ENCODE assay signal across 24 cellular contexts in the genomic region with DNA sequence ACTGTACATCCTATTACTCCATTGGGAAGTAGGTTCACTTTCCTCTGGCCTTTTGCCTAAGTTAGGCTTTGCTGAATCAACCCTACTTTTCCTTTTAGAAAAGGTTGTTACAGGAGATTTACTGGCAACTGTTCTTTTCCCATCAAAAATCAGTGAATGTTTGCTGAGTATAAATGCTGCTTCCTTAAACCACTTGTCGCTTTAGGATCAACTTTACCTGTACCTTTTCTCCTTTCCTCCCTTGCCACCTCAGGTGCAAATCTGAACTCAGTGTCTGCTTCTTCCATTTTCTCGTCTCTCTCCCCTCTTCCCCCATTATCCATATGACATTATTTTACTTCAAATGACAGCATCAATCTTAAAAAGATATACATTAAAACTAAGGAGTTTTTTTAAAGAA.
"Had no signal": no experiment of that assay in that cellular context is flagged by ENCODE, and none has a peak within 500 bp of the region (broad histone marks: within the 10 kb centered on the region; RNA-seq: fewer than 3 reads in every experiment).

No MANE protein-coding gene starts in this region.

- ATAC-seq: gastroesophageal sphincter; heart left ventricle; left cardiac atrium; left lung; naive thymus-derived CD8-positive, alpha-beta T cell had no signal

- H3K4me1 ChIP-seq: colonic mucosa, esophagus muscularis mucosa, foreskin keratinocyte, gastroesophageal sphincter, left lung, pancreas, right lobe of liver, transverse colon, upper lobe of right lung, uterus had no signal

- H3K36me3 ChIP-seq: colonic mucosa, uterus had no signal

- H3K27me3 Mint-ChIP-seq: dendritic cell treated with granulocyte-macrophage colony-stimulating factor and Interleukin-4, amounts not matched to agents 40 ng/mL and 50 ng/mL, for 4 days; naive thymus-derived CD8-positive, alpha-beta T cell had no signal

- H3K27ac ChIP-seq: colonic mucosa, esophagus muscularis mucosa, foreskin keratinocyte, gastroesophageal sphincter, heart left ventricle, hepatocyte, left lung, pancreas, right lobe of liver, transverse colon, upper lobe of right lung, uterus had no signal

- H3K4me1 Mint-ChIP-seq: endodermal cell had no signal

- H3K9me3 Mint-ChIP-seq: dendritic cell treated with granulocyte-macrophage colony-stimulating factor and Interleukin-4, amounts not matched to agents 40 ng/mL and 50 ng/mL, for 4 days; endodermal cell; naive thymus-derived CD8-positive, alpha-beta T cell had no signal

- H3K4me3 Mint-ChIP-seq: dendritic cell treated with granulocyte-macrophage colony-stimulating factor and Interleukin-4, amounts not matched to agents 40 ng/mL and 50 ng/mL, for 4 days; endodermal cell; naive thymus-derived CD8-positive, alpha-beta T cell had no signal

- H3K4me3 ChIP-seq: colonic mucosa, esophagus muscularis mucosa, gastroesophageal sphincter, heart left ventricle, hepatocyte, left lung, pancreas, right lobe of liver, transverse colon, upper lobe of right lung, uterus had no signal

- DNase-seq: colonic mucosa; effector CD8-positive, alpha-beta T cell; endodermal cell; foreskin keratinocyte; heart left ventricle; left cardiac atrium; left lung; naive thymus-derived CD8-positive, alpha-beta T cell; occipital lobe; pancreas; right lobe of liver; small intestine; stimulated activated CD4-positive, alpha-beta T cell treated with anti-CD3 and anti-CD28 coated beads, Interleukin-12 subunit alpha, Interleukin-12 subunit beta, amount 100 ng/mL, for 4 hours; stimulated activated CD4-positive, alpha-beta T cell treated with anti-CD3 and anti-CD28 coated beads, Interleukin-1b, Interleukin-23, amount 100 ng/mL, for 48 hours; stimulated activated CD4-positive, alpha-beta T cell treated with anti-CD3 and anti-CD28 coated beads, Interleukin-4, amount 100 ng/mL, for 1 hour; stimulated activated CD8-positive, alpha-beta memory T cell treated with anti-CD3 and anti-CD28 coated beads, Interleukin-4, amount 100 ng/mL, for 48 hours; stimulated activated naive CD4-positive, alpha-beta T cell treated with Interleukin-2 at 50 U/mL for 16 hours; transverse colon; upper lobe of right lung; uterus had no signal

- H3K9me3 ChIP-seq: colonic mucosa, esophagus muscularis mucosa, gastroesophageal sphincter, heart left ventricle, left lung, pancreas, right lobe of liver, transverse colon, upper lobe of right lung, uterus had no signal

- H3K27ac Mint-ChIP-seq: dendritic cell treated with granulocyte-macrophage colony-stimulating factor and Interleukin-4, amounts not matched to agents 40 ng/mL and 50 ng/mL, for 4 days; endodermal cell had no signal
